In the genomic region with DNA sequence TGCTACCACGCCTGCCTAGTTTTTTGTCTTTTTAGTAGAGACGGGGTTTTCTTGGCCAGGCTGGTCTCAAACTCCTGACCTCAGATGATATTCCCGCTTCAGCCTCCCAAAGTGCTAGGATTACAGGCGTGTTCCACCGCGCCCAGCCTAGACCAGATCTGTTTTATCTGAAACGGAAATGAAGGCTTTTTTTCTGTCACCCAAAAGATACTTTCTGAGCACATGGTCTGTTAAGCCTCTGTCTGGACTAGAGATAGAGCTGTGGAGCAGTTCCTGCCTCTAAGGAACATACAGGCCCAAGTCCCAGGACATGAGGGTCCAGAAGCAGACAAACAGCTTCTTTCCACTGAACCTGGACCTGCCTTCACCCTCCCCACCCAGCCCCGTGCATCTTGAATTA, we compare ENCODE assay signal across 12 cellular contexts. TPM values are rescaled to one million over a fixed set of nuclear protein-coding genes. Genes with fewer than 3 reads are reported as not detected.
DNase-seq lines count a peak whose midpoint lies in the region; ATAC-seq and TF ChIP-seq lines count a peak whose summit lies in the region.
"Had no signal": no experiment of that assay in that cellular context is flagged by ENCODE, and none has a peak within 500 bp of the region (broad histone marks: within the 10 kb centered on the region; RNA-seq: fewer than 3 reads in every experiment).

No MANE protein-coding gene starts in this region.

- peak overlapping the region; percentile 38 for H2AFZ ChIP-seq in IMR-90 (replicated peaks; ENCODE audit: low read length, poor library complexity)

- H3K56ac ChIP-seq in IMR-90 (ENCODE audit: extremely low read depth, insufficient read depth, low read length) = no peak overlapping the region
- H3K56ac ChIP-seq in mesendoderm (ENCODE audit: low read length) = peak overlapping the region; percentile 98

- TF ChIP-seq POLR2A in IMR-90 (IDR thresholded peaks at IDR 0.05; ENCODE audit: low read depth, low read length) = no peak

- H4K20me1 ChIP-seq in IMR-90 (ENCODE audit: insufficient read depth, low read length) = no peaks in the 10 kb centered on the region

- H4K91ac ChIP-seq in IMR-90 (ENCODE audit: insufficient read depth, low read depth, low read length) = peak overlapping the region; percentile 100

- peak overlapping the region; percentile 95; the same call in 2 of the 3 replicates for H2BK15ac ChIP-seq in IMR-90 (ENCODE audit: low read depth, low read length)
- no peak overlapping the region for H2BK15ac ChIP-seq in mesendoderm (replicated peaks; ENCODE audit: low read depth)

- in situ Hi-C loops in IMR-90 (cut with MboI; ENCODE audit: low sequenced_read_pairs) = no loop called here

- no peak overlapping the region for H3K4me2 ChIP-seq in IMR-90 (ENCODE audit: low read depth, low read length)
- H3K4me2 ChIP-seq in mesendoderm (ENCODE audit: low read length) = no peak overlapping the region

- no peak overlapping the region for H3K27ac Mint-ChIP-seq in stimulated activated naive CD8-positive, alpha-beta T cell treated with anti-CD3 and anti-CD28 coated beads, Interleukin-15, amount 100 ng/mL, for 72 hours

- POLR2A ChIA-PET in IMR-90 (lab: Charles Lee; ENCODE audit: unreplicated experiment) = no interaction called here

- H3K4ac ChIP-seq in IMR-90 (ENCODE audit: low read depth, low read length) (peak overlapping the region; percentile 100), mesendoderm (ENCODE audit: low read depth, low read length) (peak overlapping the region; percentile 29)

- H2BK120ac ChIP-seq in IMR-90 (ENCODE audit: low read depth, low read length) = peak overlapping the region; percentile 90
- H2BK120ac ChIP-seq in mesendoderm (ENCODE audit: low read depth, low read length) = no peak overlapping the region

- H3K27me3 ChIP-seq in IMR-90 (ENCODE audit: control insufficient read depth, insufficient read depth, low read length) (no peaks in the 10 kb centered on the region), WERI-Rb-1 (ENCODE audit: insufficient read depth, low read depth, severe bottlenecking) (no peaks in the 10 kb centered on the region), mesendoderm (ENCODE audit: insufficient read depth, low read length, poor library complexity) (no peaks in the 10 kb centered on the region)

- no peak overlapping the region for H3K4me3 ChIP-seq in IMR-90 (ENCODE audit: insufficient read depth, low read depth, low read length)
- H3K4me3 ChIP-seq in WERI-Rb-1 (ENCODE audit: low read depth, low read length) = no peak overlapping the region
- no peak overlapping the region for H3K4me3 ChIP-seq in mesendoderm (ENCODE audit: low read length)

- dilution Hi-C loops in IMR-90 (cut with HindIII; ENCODE audit: low sequenced_read_pairs, unreplicated experiment) = no loop called here

- DNase-seq in IMR-90 (no peak), WERI-Rb-1 (no peak), mesendoderm (no peak), substantia nigra (lab: John Stamatoyannopoulos, UW) (no peak), SHP77 treated with DMSO at 0.1 percent for 48 hours (lab: John Stamatoyannopoulos, UW) (no peak), T-helper 1 cell (no peak), AML-193 (lab: John Stamatoyannopoulos, UW) (no peak)
- no peak for DNase-seq in stimulated activated naive CD8-positive, alpha-beta T cell treated with anti-CD3 and anti-CD28 coated beads, Interleukin-15, amount 100 ng/mL, for 72 hours
- DNase-seq: NCI-H1048, NCI-H524 treated with DMSO at 0.1 percent for 48 hours had no signal

- no peak overlapping the region for H3K4me3 Mint-ChIP-seq in stimulated activated naive CD8-positive, alpha-beta T cell treated with anti-CD3 and anti-CD28 coated beads, Interleukin-15, amount 100 ng/mL, for 72 hours
- H3K4me3 Mint-ChIP-seq: brain had no signal

- intact Hi-C loops in IMR-90 (cut with micrococcal nuclease) = no loop called here

- no peaks in the 10 kb centered on the region for H3K9me3 Mint-ChIP-seq in stimulated activated naive CD8-positive, alpha-beta T cell treated with anti-CD3 and anti-CD28 coated beads, Interleukin-15, amount 100 ng/mL, for 72 hours

- peaks cover 36% of the 10 kb centered on the region for H3K4me1 Mint-ChIP-seq in stimulated activated naive CD8-positive, alpha-beta T cell treated with anti-CD3 and anti-CD28 coated beads, Interleukin-15, amount 100 ng/mL, for 72 hours

- no peak for TF ChIP-seq CTCF in IMR-90 (conservative IDR thresholded peaks at IDR 0.05; ENCODE audit: low read depth, low read length)
- no peak for TF ChIP-seq CTCF in WERI-Rb-1 (IDR thresholded peaks at IDR 0.05; ENCODE audit: low read depth, low read length)

- H2AK9ac ChIP-seq in IMR-90 (replicated peaks; ENCODE audit: low read depth, low read length, poor library complexity) = peak overlapping the region; percentile 91

- H3K79me2 ChIP-seq in mesendoderm (ENCODE audit: control insufficient read depth, insufficient read depth, low read length) = no peaks in the 10 kb centered on the region

- CTCF ChIA-PET in IMR-90 (lab: Yijun Ruan, JAX) = interaction anchor here (1.4 kb wide), 1 partner anchor 13 kb away, joined by 3 read pairs; no protein-coding TSS in a partner anchor

- H4K8ac ChIP-seq in IMR-90 (ENCODE audit: low read depth in 2 of 2, low read length in 2 of 2) (peak overlapping the region; percentile 100; a peak in 2 of 4 replicates), mesendoderm (ENCODE audit: low read depth, low read length) (no peak overlapping the region)

- no peak overlapping the region for H3K23ac ChIP-seq in IMR-90 (ENCODE audit: low read depth, low read length)
- H3K23ac ChIP-seq in mesendoderm (ENCODE audit: low read length) = no peak overlapping the region

- H3K18ac ChIP-seq in IMR-90 (ENCODE audit: low read depth, low read length) (no peak overlapping the region), mesendoderm (ENCODE audit: low read length) (peak overlapping the region; percentile 5)

- no peaks in the 10 kb centered on the region for H3K27me3 Mint-ChIP-seq in stimulated activated naive CD8-positive, alpha-beta T cell treated with anti-CD3 and anti-CD28 coated beads, Interleukin-15, amount 100 ng/mL, for 72 hours

- H2BK20ac ChIP-seq in IMR-90 (ENCODE audit: low read depth, low read length) = peak overlapping the region; percentile 62

- no peak overlapping the region for H4K5ac ChIP-seq in IMR-90 (ENCODE audit: low read depth, low read length)
- H4K5ac ChIP-seq in mesendoderm (ENCODE audit: low read length) = no peak overlapping the region

- H2AK5ac ChIP-seq in IMR-90 (ENCODE audit: low read depth, low read length) (peak overlapping the region; percentile 100), mesendoderm (ENCODE audit: low read length) (peak overlapping the region; percentile 92)

- H3K9me3 ChIP-seq in IMR-90 (ENCODE audit: control insufficient read depth, insufficient read depth, low read length) = peaks cover 2% of the 10 kb centered on the region; the same call in 1 of the 2 replicates
- H3K9me3 ChIP-seq in WERI-Rb-1 (ENCODE audit: severe bottlenecking) = no peaks in the 10 kb centered on the region

- H2BK5ac ChIP-seq in IMR-90 (ENCODE audit: low read depth, low read length, poor library complexity, severe bottlenecking) (no peak overlapping the region), mesendoderm (ENCODE audit: low read length) (no peak overlapping the region)

- H3K9ac ChIP-seq in IMR-90 (ENCODE audit: low read depth, low read length) = no peak overlapping the region
- H3K9ac ChIP-seq in mesendoderm (ENCODE audit: low read length) = peak overlapping the region; percentile 79

- peaks cover 13% of the 10 kb centered on the region for H3K9me1 ChIP-seq in IMR-90 (ENCODE audit: insufficient read depth, low read length)

- 100% methylated on average over 2 of the region's 8 CpGs; no CpG with 5 or more reads in 1 of the 2 experiments for WGBS in IMR-90 (ENCODE audit: extremely low coverage in 2 of 2, insufficient read length in 1 of 2), 2 experiments
- no CpG with 5 or more reads among the region's 8 CpGs for WGBS in mesendoderm (ENCODE audit: extremely low coverage, insufficient coverage, low lambda C conversion rate)

- H3K79me1 ChIP-seq in IMR-90 (ENCODE audit: low read depth in 1 of 2, low read length in 2 of 2) (peaks cover 0 to 22% of the 10 kb centered on the region in 2 experiments; a peak in 2 of 4 replicates), mesendoderm (ENCODE audit: low read length) (no peaks in the 10 kb centered on the region)

- H3K14ac ChIP-seq in IMR-90 (replicated peaks; ENCODE audit: low read depth, low read length) = no peak overlapping the region

- no peak for TF ChIP-seq RAD21 in IMR-90 (IDR thresholded peaks at IDR 0.05; ENCODE audit: low read length)

- no peak for ATAC-seq in IMR-90 (ENCODE audit: low read depth)
- no peak for ATAC-seq in stimulated activated naive CD8-positive, alpha-beta T cell treated with anti-CD3 and anti-CD28 coated beads, Interleukin-15, amount 100 ng/mL, for 72 hours
- ATAC-seq: esophagus mucosa had no signal

- H3K27ac ChIP-seq in IMR-90 (ENCODE audit: insufficient read depth, low read length) = no peak overlapping the region
- H3K27ac ChIP-seq in WERI-Rb-1 = peak overlapping the region; percentile 22
- no peak overlapping the region for H3K27ac ChIP-seq in mesendoderm (ENCODE audit: low read depth, low read length)
- H3K27ac ChIP-seq in substantia nigra (ENCODE audit: low read depth, low read length, poor library complexity, severe bottlenecking) = peak overlapping the region; percentile 100

- H3K36me3 ChIP-seq in IMR-90 (ENCODE audit: control insufficient read depth, insufficient read depth, low read length) (no peaks in the 10 kb centered on the region), WERI-Rb-1 (no peaks in the 10 kb centered on the region), mesendoderm (ENCODE audit: control insufficient read depth, insufficient read depth, low read length) (no peaks in the 10 kb centered on the region)

- H3K4me1 ChIP-seq in IMR-90 (ENCODE audit: control insufficient read depth, insufficient read depth, low read length) (peaks cover 16% of the 10 kb centered on the region), mesendoderm (ENCODE audit: control insufficient read depth, low read depth, low read length) (peaks cover 3% of the 10 kb centered on the region)

- no TSS peak for BruUV-seq in IMR-90 (replicated peaks; lab: Mats Ljungman, UMichigan)

TF ChIP-seq in IMR-90, 13 proteins besides CTCF, POLR2A, EP300 and RAD21 (continues in another document):
- TF ChIP-seq CEBPB (IDR thresholded peaks at IDR 0.05; ENCODE audit: low read depth, low read length) = no peak
- no peak for TF ChIP-seq RCOR1 (IDR thresholded peaks at IDR 0.05; ENCODE audit: insufficient replicate concordance, low read length)
- TF ChIP-seq MXI1 (IDR thresholded peaks at IDR 0.05; ENCODE audit: borderline replicate concordance, low read depth, low read length) = no peak
- no peak for TF ChIP-seq MAFK (IDR thresholded peaks at IDR 0.05; ENCODE audit: low read depth, low read length)
- TF ChIP-seq BHLHE40 (IDR thresholded peaks at IDR 0.05; ENCODE audit: low read depth, low read length) = no peak
- TF ChIP-seq CHD1 (IDR thresholded peaks at IDR 0.05; ENCODE audit: low read depth, low read length) = no peak

RNA-seq across cellular contexts. Expression of a gene that starts 43.6 kb away (rescaled TPM):
- total RNA-seq in IMR-90 (2012; rRNA removed) = 380 and 776 TPM in 2 replicates
- 647 and 742 TPM in 2 replicates for polyA plus RNA-seq in IMR-90 (2012; rRNA removed)
- polyA plus RNA-seq in IMR-90 (2012; cell fraction: cytosol; rRNA removed) = 585 and 1,669 TPM in 2 replicates
- 208 and 388 TPM in 2 replicates for polyA plus RNA-seq in IMR-90 (2012; cell fraction: nucleus; rRNA removed; ENCODE audit: low replicate concordance)
- polyA plus RNA-seq in mesendoderm (2013, experiment 1 of 2) = 4,557 TPM
- 4,676 TPM for polyA plus RNA-seq in mesendoderm (2013, experiment 2 of 2)

Comparison
In these comparisons a context has a peak if more than half of its experiments do, and no peak if none do; other contexts are left out.
1. H3K27ac ChIP-seq: peak in WERI-Rb-1 (single experiment) and substantia nigra (single experiment); none in IMR-90 (single experiment) and mesendoderm (single experiment).